Comparison of ENCODE assay signal across 14 cellular contexts in the genomic region with DNA sequence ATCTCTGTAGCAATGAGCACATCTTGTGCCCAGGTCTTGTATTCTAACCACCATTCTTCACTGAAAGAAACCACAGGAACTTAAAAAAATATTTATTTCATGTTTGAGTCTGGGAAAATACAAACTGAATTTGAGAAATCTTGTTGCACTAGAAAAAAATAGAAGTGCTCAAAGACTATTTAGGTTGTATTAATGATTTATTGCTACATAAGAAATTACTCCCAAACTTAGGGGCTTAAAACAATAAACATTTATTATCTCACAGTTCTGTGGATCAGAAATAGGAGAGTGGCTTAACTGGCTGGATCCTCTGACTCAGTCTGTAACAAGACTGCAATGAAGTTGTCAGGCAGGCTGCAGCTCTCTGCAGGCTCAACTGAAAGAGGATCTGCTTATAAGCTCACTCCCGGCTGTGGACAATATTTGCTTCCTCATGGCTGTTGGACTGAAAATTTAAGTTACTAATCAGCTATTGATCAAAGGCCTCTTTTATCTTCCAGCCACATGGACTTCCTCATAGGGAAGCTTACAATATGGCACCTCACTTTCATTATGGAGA.
"Had no signal": no experiment of that assay in that cellular context is flagged by ENCODE, and none has a peak within 500 bp of the region (broad histone marks: within the 10 kb centered on the region; RNA-seq: fewer than 3 reads in every experiment).

No MANE protein-coding gene starts in this region.

- H3K9me3 ChIP-seq: adrenal gland, esophagus muscularis mucosa, ovary had no signal

- H3K4me1 ChIP-seq: adrenal gland, esophagus muscularis mucosa, heart right ventricle had no signal

- DNase-seq: activated CD4-positive, alpha-beta T cell treated with anti-CD3 and anti-CD28 coated beads, Interleukin-2, amount 50 U/mL, for 1 hour; activated naive CD4-positive, alpha-beta T cell treated with anti-CD3 and anti-CD28 coated beads, Interleukin-2, amount 10 ng/mL, durations not matched to agents 7 days and 5 days; activated T-cell treated with anti-CD3 and anti-CD28 coated beads for 4 hours; adrenal gland; dermis blood vessel endothelial cell; endodermal cell; foreskin melanocyte; heart right ventricle; kidney; ovary; stimulated activated CD4-positive, alpha-beta T cell treated with anti-CD3 and anti-CD28 coated beads, Interleukin-15, amount 100 ng/mL, for 24 hours; stimulated activated CD4-positive, alpha-beta T cell treated with anti-CD3 and anti-CD28 coated beads, Interleukin-4, amount 100 ng/mL, for 24 hours; T-helper 17 cell had no signal

- H3K4me3 ChIP-seq: adrenal gland, esophagus muscularis mucosa, heart right ventricle, ovary had no signal

- H3K27ac ChIP-seq: adrenal gland, esophagus muscularis mucosa, heart right ventricle, ovary had no signal

- ATAC-seq: heart right ventricle, T-helper 17 cell had no signal

- H3K27me3 ChIP-seq: adrenal gland, esophagus muscularis mucosa, ovary had no signal

- H3K36me3 ChIP-seq: adrenal gland, esophagus muscularis mucosa, heart right ventricle, ovary had no signal
